31 cellular contexts compared by ENCODE assay signal in genomic region chr7:157952841-157953645, GRCh38.
"Had no signal": no experiment of that assay in that cellular context is flagged by ENCODE, and none has a peak within 500 bp of the region (broad histone marks: within the 10 kb centered on the region; RNA-seq: fewer than 3 reads in every experiment).

No MANE protein-coding gene starts in this region.

- ATAC-seq: gastrocnemius medialis; left colon; naive thymus-derived CD8-positive, alpha-beta T cell had no signal

- H3K36me3 ChIP-seq: adrenal gland, ascending aorta, cardiac muscle cell, gastrocnemius medialis, sigmoid colon, suprapubic skin, tibial artery, vagina had no signal

- H3K9me3 ChIP-seq: adrenal gland, gastrocnemius medialis, suprapubic skin had no signal

- H3K4me1 ChIP-seq: adrenal gland, ascending aorta, gastrocnemius medialis, sigmoid colon, suprapubic skin, tibial artery, vagina had no signal

- H3K4me3 Mint-ChIP-seq: activated CD4-positive, alpha-beta memory T cell treated with anti-CD3 and anti-CD28 coated beads for 36 hours; activated CD4-positive, alpha-beta T cell treated with anti-CD3 and anti-CD28 coated beads, Interleukin-2, amount 10 ng/mL, durations not matched to agents 24 days and 14 days; activated naive CD4-positive, alpha-beta T cell treated with anti-CD3 and anti-CD28 coated beads for 36 hours; activated naive CD8-positive, alpha-beta T cell treated with anti-CD3 and anti-CD28 coated beads for 36 hours; activated T-helper 1 cell treated with anti-CD3 and anti-CD28 coated beads, Interleukin-12 subunit alpha, Interleukin-12 subunit beta, Interleukin-2, Interleukin-4 antibody, amounts not matched to agents 30 ng/mL and 10 ng/mL and 1 ng/mL, durations not matched to agents 14 hours and 24 hours and 36 hours; brain; naive thymus-derived CD8-positive, alpha-beta T cell had no signal

- H3K9me3 Mint-ChIP-seq: activated CD4-positive, alpha-beta memory T cell treated with anti-CD3 and anti-CD28 coated beads for 36 hours; activated CD4-positive, alpha-beta T cell treated with anti-CD3 and anti-CD28 coated beads, Interleukin-2, amount 10 ng/mL, durations not matched to agents 24 days and 14 days; activated naive CD4-positive, alpha-beta T cell treated with anti-CD3 and anti-CD28 coated beads for 36 hours; activated T-helper 1 cell treated with anti-CD3 and anti-CD28 coated beads, Interleukin-12 subunit alpha, Interleukin-12 subunit beta, Interleukin-2, Interleukin-4 antibody, amounts not matched to agents 30 ng/mL and 10 ng/mL and 1 ng/mL, durations not matched to agents 14 hours and 24 hours and 36 hours had no signal

- H3K4me3 ChIP-seq: adrenal gland, ascending aorta, cardiac muscle cell, dorsolateral prefrontal cortex, gastrocnemius medialis, sigmoid colon, suprapubic skin, tibial artery, vagina had no signal

- H3K27me3 Mint-ChIP-seq: activated CD4-positive, alpha-beta T cell treated with anti-CD3 and anti-CD28 coated beads, Interleukin-2, amount 10 ng/mL, durations not matched to agents 24 days and 14 days; activated naive CD8-positive, alpha-beta T cell treated with anti-CD3 and anti-CD28 coated beads for 36 hours had no signal

- DNase-seq: activated CD4-positive, alpha-beta memory T cell treated with anti-CD3 and anti-CD28 coated beads for 36 hours; activated CD4-positive, alpha-beta T cell treated with anti-CD3 and anti-CD28 coated beads, Interleukin-2, amount 10 ng/mL, durations not matched to agents 24 days and 14 days; activated CD4-positive, CD25-positive, alpha-beta regulatory T cell treated with anti-CD3 and anti-CD28 coated beads, Interleukin-2, amount 50 U/mL, for 72 hours; activated CD8-positive, alpha-beta memory T cell treated with anti-CD3 and anti-CD28 coated beads, Interleukin-2, amount 50 U/mL, for 4 hours; activated effector memory CD4-positive, alpha-beta T cell treated with anti-CD3 and anti-CD28 coated beads, Interleukin-2, amount 50 U/mL, for 16 hours; activated naive CD4-positive, alpha-beta T cell treated with anti-CD3 and anti-CD28 coated beads for 36 hours; activated naive CD8-positive, alpha-beta T cell treated with anti-CD3 and anti-CD28 coated beads for 36 hours; activated T-cell treated with anti-CD3 and anti-CD28 coated beads, Interleukin-2, amount 50 U/mL, for 1 hour; adrenal gland; effector memory CD4-positive, alpha-beta T cell; erythroblast; gastrocnemius medialis; glutamatergic neuron; kidney; left colon; midbrain; naive thymus-derived CD8-positive, alpha-beta T cell; sigmoid colon; small intestine; stimulated activated CD4-positive, alpha-beta T cell treated with anti-CD3 and anti-CD28 coated beads, Interleukin-2, amount 100 ng/mL, for 24 hours; stimulated activated naive CD4-positive, alpha-beta T cell; T-helper 2 cell; tibial artery had no signal

- H3K36me3 Mint-ChIP-seq: activated CD4-positive, alpha-beta memory T cell treated with anti-CD3 and anti-CD28 coated beads for 36 hours; activated naive CD8-positive, alpha-beta T cell treated with anti-CD3 and anti-CD28 coated beads for 36 hours; naive thymus-derived CD8-positive, alpha-beta T cell had no signal

- H3K4me1 Mint-ChIP-seq: activated CD4-positive, alpha-beta T cell treated with anti-CD3 and anti-CD28 coated beads, Interleukin-2, amount 10 ng/mL, durations not matched to agents 24 days and 14 days; activated naive CD8-positive, alpha-beta T cell treated with anti-CD3 and anti-CD28 coated beads for 36 hours had no signal

- H3K27ac ChIP-seq: adrenal gland, ascending aorta, cardiac muscle cell, dorsolateral prefrontal cortex, gastrocnemius medialis, sigmoid colon, suprapubic skin, tibial artery, vagina had no signal

- H3K27me3 ChIP-seq: adrenal gland, ascending aorta, cardiac muscle cell, gastrocnemius medialis, sigmoid colon, suprapubic skin, tibial artery, vagina had no signal

- H3K27ac Mint-ChIP-seq: activated CD4-positive, alpha-beta memory T cell treated with anti-CD3 and anti-CD28 coated beads for 36 hours; activated CD4-positive, alpha-beta T cell treated with anti-CD3 and anti-CD28 coated beads, Interleukin-2, amount 10 ng/mL, durations not matched to agents 24 days and 14 days; activated naive CD4-positive, alpha-beta T cell treated with anti-CD3 and anti-CD28 coated beads for 36 hours; activated naive CD8-positive, alpha-beta T cell treated with anti-CD3 and anti-CD28 coated beads for 36 hours; activated T-helper 1 cell treated with anti-CD3 and anti-CD28 coated beads, Interleukin-12 subunit alpha, Interleukin-12 subunit beta, Interleukin-2, Interleukin-4 antibody, amounts not matched to agents 30 ng/mL and 10 ng/mL and 1 ng/mL, durations not matched to agents 14 hours and 24 hours and 36 hours; progenitor cell of endocrine pancreas had no signal
